8 cellular contexts compared by ENCODE assay signal in the genomic region with DNA sequence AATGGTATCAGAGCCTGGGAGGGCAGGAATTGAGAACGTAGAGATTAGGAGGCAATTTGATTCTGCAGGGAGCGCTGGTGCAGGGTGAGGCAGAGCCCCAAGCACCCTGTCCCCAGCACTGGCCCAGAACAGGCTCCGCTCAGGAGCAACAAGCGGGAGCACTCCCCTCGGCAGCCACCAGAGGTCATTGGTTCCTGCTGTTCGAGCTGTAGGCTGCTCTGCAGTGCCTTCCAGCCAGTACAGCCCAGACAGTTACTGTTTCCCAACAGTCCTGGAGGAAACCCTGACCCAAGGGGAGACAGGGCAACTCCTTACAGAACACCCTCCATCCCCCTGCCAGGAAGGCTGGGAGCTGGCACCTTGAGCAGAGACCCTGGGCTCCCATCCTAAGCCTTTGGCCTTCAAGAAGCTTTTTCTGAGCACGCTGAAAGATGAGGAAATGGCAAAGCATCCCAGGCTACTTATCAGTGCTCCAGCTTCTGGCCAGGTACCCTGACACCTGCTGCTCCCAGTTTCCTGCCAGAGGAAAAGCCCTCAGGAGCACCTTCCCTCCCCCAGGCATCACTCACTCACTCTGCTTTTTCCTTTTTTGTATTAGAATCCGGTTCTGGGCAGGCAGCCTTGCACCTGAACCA.
A peak's percentile ranks its signal among the peaks of the same experiment; 100 is the strongest.
DNase-seq lines count a peak whose midpoint lies in the region; ATAC-seq, FAIRE-seq and TF ChIP-seq lines count a peak whose summit lies in the region.

No MANE protein-coding gene starts in this region.

- H3K4me1 ChIP-seq in A549 = peaks cover 41% of the 10 kb centered on the region
- H3K4me1 ChIP-seq in liver (ENCODE audit: control insufficient read depth in 4 of 4, insufficient read depth in 4 of 4, low read length in 3 of 4) = peaks cover 6 to 48% (median 37%) of the 10 kb centered on the region in 4 donors

- no peak overlapping the region for H3K4me3 ChIP-seq in A549
- H3K4me3 ChIP-seq in liver (ENCODE audit: low read depth in 1 of 3, low read length in 3 of 3) = no peak overlapping the region

- TF ChIP-seq RAD21 in A549 (conservative IDR thresholded peaks at IDR 0.05 in 1 of 2, IDR thresholded peaks at IDR 0.05 in 1 of 2) (peak; percentile 80 to 87), liver (IDR thresholded peaks at IDR 0.05) (peak; percentile 95 to 98)

- no peak for TF ChIP-seq POLR2A in A549 (IDR thresholded peaks at IDR 0.05; ENCODE audit: low read length)
- TF ChIP-seq POLR2A in GM18505 (IDR thresholded peaks at IDR 0.05; ENCODE audit: borderline replicate concordance, extremely low read depth, insufficient read depth, insufficient read length) = no peak

- H3K27ac ChIP-seq in A549 = peak overlapping the region in 1 of 2 experiments; percentile 39; a peak in 1 of 6 replicates
- peak overlapping the region in 1 of 2 donors; percentile 37 for H3K27ac ChIP-seq in liver (ENCODE audit: low read depth in 1 of 2, low read length in 2 of 2)

- H3K36me3 ChIP-seq in liver (ENCODE audit: control insufficient read depth in 4 of 4, insufficient read depth in 3 of 4, low read depth in 1 of 4, low read length in 3 of 4) = no peaks in the 10 kb centered on the region

- H3K27me3 ChIP-seq in liver (ENCODE audit: control insufficient read depth in 4 of 4, insufficient read depth in 4 of 4, low read length in 3 of 4) = no peaks in the 10 kb centered on the region

- no peak for FAIRE-seq in A549 (lab: Jason Lieb, UNC)

- TF ChIP-seq CTCF in A549 (IDR thresholded peaks at IDR 0.05) (peak; percentile 73), liver (IDR thresholded peaks at IDR 0.05; ENCODE audit: low read depth, low read length, missing input control) (peak; percentile 88)

- ATAC-seq in A549 (peak; percentile 92 to 95), GM18505 (IDR thresholded peaks at IDR 0.05; ENCODE audit: unreplicated experiment) (peak; percentile 79), HG03135 (IDR thresholded peaks at IDR 0.05; ENCODE audit: unreplicated experiment) (peak; percentile 74)

- peak; percentile 71 to 90 for DNase-seq in A549 (ENCODE audit: low read depth in 1 of 2, low spot score in 1 of 2)
- DNase-seq in NCI-H2227 (lab: John Stamatoyannopoulos, UW; ENCODE audit: unreplicated experiment) = peak; percentile 86
- peak; percentile 46 for DNase-seq in activated CD4-positive, alpha-beta T cell treated with anti-CD3 and anti-CD28 coated beads for 1 hour
- peak; percentile 85 for DNase-seq in cerebellum (ENCODE audit: low spot score)
- DNase-seq in stimulated activated CD4-positive, alpha-beta T cell treated with anti-CD3 and anti-CD28 coated beads, TNF-alpha, amount 100 ng/mL, for 24 hours (ENCODE audit: low read depth in 3 of 3) = peak; percentile 48 to 72 (median 50)

- H3K9me3 ChIP-seq in A549 (no peaks in the 10 kb centered on the region), liver (ENCODE audit: control insufficient read depth in 4 of 4, low read length in 3 of 4) (no peaks in the 10 kb centered on the region)

- H3K9ac ChIP-seq in liver (ENCODE audit: low read depth in 1 of 2, low read length in 2 of 2) = no peak overlapping the region

- no peak overlapping the region for H3K4me2 ChIP-seq in A549

- POLR2A ChIA-PET in A549 (lab: Yijun Ruan, JAX) = no interaction called here

- TF ChIP-seq EP300 in A549 (IDR thresholded peaks at IDR 0.05) = no peak

- CTCF ChIA-PET in A549 (lab: Yijun Ruan, JAX) = interaction anchor here (0.5 to 13.7 kb wide), 29 partner anchors 9 to 503 kb away, joined by 3 to 127 read pairs (median 4); no protein-coding TSS in a partner anchor

- WGBS in A549 (ENCODE audit: missing lambda C conversion rate) = 29% methylated on average over 7 of the region's 8 CpGs
- 39% methylated on average over 8 of the region's 8 CpGs for WGBS in liver

TF ChIP-seq in A549, 52 proteins besides CTCF, POLR2A, EP300 and RAD21:
- TF ChIP-seq SMC3 (IDR thresholded peaks at IDR 0.05) = peak; percentile 76
- TF ChIP-seq NPAS2 (CRISPR knock-in tag; IDR thresholded peaks at IDR 0.05; ENCODE audit: borderline replicate concordance) = no peak

TF ChIP-seq in liver, 16 proteins besides CTCF, POLR2A, EP300 and RAD21:
- TF ChIP-seq FOXA2 (IDR thresholded peaks at IDR 0.05) (no peak), HNF4A (conservative IDR thresholded peaks at IDR 0.05) (peak; percentile 40 to 51)
